ENCODE assay signal across 2 cellular contexts in genomic region chr1:234565132-234565531, GRCh38.
TF ChIP-seq lines count a peak whose summit lies in the region.

No MANE protein-coding gene starts in this region.

TF ChIP-seq in HEK293, 187 proteins besides CTCF, POLR2A, EP300 and RAD21 (continued from another document):
- TF ChIP-seq REST (tag by site-specific recombination; IDR thresholded peaks at IDR 0.05) = peak; percentile 52
- no peak for TF ChIP-seq KLF8 (tag by site-specific recombination; IDR thresholded peaks at IDR 0.05)
- TF ChIP-seq PBX3 (CRISPR knock-in tag; IDR thresholded peaks at IDR 0.05) = no peak
TF ChIP-seq in HEK293: peak in this region for 1.

TF ChIP-seq in SK-N-SH, 30 proteins besides CTCF, POLR2A, EP300 and RAD21 (continued from another document):
- TF ChIP-seq RCOR1 (IDR thresholded peaks at IDR 0.05; ENCODE audit: low read length) (no peak), GABPA (IDR thresholded peaks at IDR 0.05; ENCODE audit: low read depth) (no peak), FOSL2 (IDR thresholded peaks at IDR 0.05; ENCODE audit: borderline replicate concordance, low read depth) (no peak), NFIC (IDR thresholded peaks at IDR 0.05; ENCODE audit: borderline replicate concordance) (no peak), JUND (IDR thresholded peaks at IDR 0.05) (no peak), TAF1 (IDR thresholded peaks at IDR 0.05; ENCODE audit: borderline replicate concordance, low read depth, low read length) (no peak), REST (IDR thresholded peaks at IDR 0.05; ENCODE audit: low read depth, low read length) (no peak), CHD2 (IDR thresholded peaks at IDR 0.05; ENCODE audit: low read length, partially characterized antibody) (no peak), EZH2phosphoT487 (IDR thresholded peaks at IDR 0.05; ENCODE audit: borderline replicate concordance, low read depth) (no peak), FOXJ3 (CRISPR knock-in tag; IDR thresholded peaks at IDR 0.05) (no peak), MEF2A (IDR thresholded peaks at IDR 0.05; ENCODE audit: borderline replicate concordance, low read depth) (no peak), PBX3 (IDR thresholded peaks at IDR 0.05) (no peak), TEAD4 (IDR thresholded peaks at IDR 0.05; ENCODE audit: borderline replicate concordance, insufficient read depth) (no peak), ZBTB33 (IDR thresholded peaks at IDR 0.05; ENCODE audit: borderline replicate concordance, low read depth) (no peak)
